In genomic region chr1:22529901-22530621, GRCh38 we compare ENCODE assay signal across 14 cellular contexts. TPM values are rescaled to one million over a fixed set of nuclear protein-coding genes. Genes with fewer than 3 reads are reported as not detected.
DNase-seq lines count a peak whose midpoint lies in the region; ATAC-seq and TF ChIP-seq lines count a peak whose summit lies in the region.
"Had no signal": no experiment of that assay in that cellular context is flagged by ENCODE, and none has a peak within 500 bp of the region (broad histone marks: within the 10 kb centered on the region; RNA-seq: fewer than 3 reads in every experiment).

No MANE protein-coding gene starts in this region.

- ATAC-seq in omental fat pad (ENCODE audit: low FRiP score) (peak; percentile 53), HG02678 (IDR thresholded peaks at IDR 0.05; ENCODE audit: unreplicated experiment) (no peak)

- H3K27ac ChIP-seq in SJCRH30 = peak overlapping the region; percentile 48
- H3K27ac ChIP-seq: BLaER1 treated with 17β-estradiol and CSF1 and Interleukin-3, amounts not matched to agents 10 nM and 100 nM; neutrophil; WERI-Rb-1 had no signal

- TF ChIP-seq CTCF in omental fat pad (IDR thresholded peaks at IDR 0.05) = no peak

- H3K36me3 ChIP-seq in SJCRH30 = peaks cover 4% of the 10 kb centered on the region; the same call in 1 of the 2 replicates

- H3K4me3 ChIP-seq in SJCRH30 = no peak overlapping the region
- H3K4me3 ChIP-seq: BLaER1 treated with 17β-estradiol and CSF1 and Interleukin-3, amounts not matched to agents 10 nM and 100 nM had no signal

- H3K4me1 ChIP-seq in SJCRH30 = peaks cover 56% of the 10 kb centered on the region

- H3K9me3 ChIP-seq in SJCRH30 (replicated peaks) = no peaks in the 10 kb centered on the region
- H3K9me3 ChIP-seq: BLaER1 treated with 17β-estradiol and CSF1 and Interleukin-3, amounts not matched to agents 10 nM and 100 nM; neutrophil had no signal

- peak; percentile 78 for DNase-seq in AG20443 (ENCODE audit: low spot score)
- DNase-seq in SJCRH30 = no peak
- peak; percentile 69 for DNase-seq in fibroblast of peridontal ligament (ENCODE audit: extremely low read depth)
- no peak for DNase-seq in omental fat pad (ENCODE audit: low spot score)
- no peak for DNase-seq in NCI-H1694 (lab: John Stamatoyannopoulos, UW)
- DNase-seq in NCI-H524 treated with DMSO at 0.1 percent for 48 hours (lab: John Stamatoyannopoulos, UW) = no peak
- DNase-seq in islet precursor cell = no peak
- DNase-seq: NCI-H2081, RPMI8226, WERI-Rb-1 had no signal

- no peaks in the 10 kb centered on the region for H3K27me3 ChIP-seq in SJCRH30
- H3K27me3 ChIP-seq: BLaER1 treated with 17β-estradiol and CSF1 and Interleukin-3, amounts not matched to agents 10 nM and 100 nM; neutrophil had no signal

RNA-seq across cellular contexts. Expression of gene EPHA8, which starts 33.2 kb away (rescaled TPM):
- total RNA-seq in SJCRH30 (2014; rRNA removed; shearing (Covaris generic)) = 1.3 and 1.5 TPM in 2 replicates
- total RNA-seq in omental fat pad = not detected
- total RNA-seq: HT-29 had no signal

Comparison
In these comparisons a context has a peak if more than half of its experiments do, and no peak if none do; other contexts are left out.
1. DNase-seq: peak in AG20443 (single experiment) and fibroblast of peridontal ligament (single experiment); none in SJCRH30 (0 of 2), omental fat pad (single experiment), NCI-H1694 (single experiment), NCI-H524 treated with DMSO at 0.1 percent for 48 hours (single experiment) and islet precursor cell (single experiment).